Comparison of ENCODE assay signal across 1 cellular context in the genomic region with DNA sequence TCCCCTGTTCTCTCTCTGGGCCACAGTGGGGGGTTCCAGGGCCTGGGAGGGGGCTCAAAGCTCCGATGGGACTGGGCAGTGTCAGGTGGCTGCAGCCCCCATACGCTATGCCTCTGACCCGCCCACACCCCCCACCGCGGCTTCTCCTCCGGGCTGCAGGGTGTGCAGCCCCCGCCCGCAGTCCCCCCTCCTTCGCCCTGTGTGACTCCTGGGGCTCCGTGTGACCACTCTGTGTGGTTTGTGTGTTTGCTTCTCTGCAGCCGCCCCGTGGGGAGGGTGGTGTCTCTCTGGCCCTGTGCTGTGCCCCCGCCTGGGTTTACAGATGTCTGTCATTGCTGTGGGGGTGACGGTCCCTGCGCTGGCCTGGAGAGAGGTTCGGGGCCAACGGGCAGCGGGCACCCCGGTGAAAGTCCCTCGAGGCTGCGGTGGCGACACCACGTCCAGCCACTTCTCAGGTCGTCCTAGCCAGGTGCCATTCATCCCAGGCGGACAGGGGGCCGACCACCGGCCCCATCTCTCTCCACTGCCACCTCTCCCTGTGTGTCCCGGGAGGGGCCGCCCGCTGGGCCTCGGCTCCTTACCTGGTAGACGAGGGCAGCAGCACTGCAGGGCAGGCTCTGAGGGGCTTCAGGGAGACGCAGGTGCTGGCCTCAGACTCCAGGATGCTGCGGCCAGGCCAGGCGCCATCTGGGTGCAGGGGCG.
A peak's percentile ranks its signal among the peaks of the same experiment; 100 is the strongest.
TF ChIP-seq lines count a peak whose summit lies in the region.

No MANE protein-coding gene starts in this region.

TF ChIP-seq in HepG2, 621 proteins besides CTCF, POLR2A, EP300 and RAD21:
- TF ChIP-seq, protein P1, sequence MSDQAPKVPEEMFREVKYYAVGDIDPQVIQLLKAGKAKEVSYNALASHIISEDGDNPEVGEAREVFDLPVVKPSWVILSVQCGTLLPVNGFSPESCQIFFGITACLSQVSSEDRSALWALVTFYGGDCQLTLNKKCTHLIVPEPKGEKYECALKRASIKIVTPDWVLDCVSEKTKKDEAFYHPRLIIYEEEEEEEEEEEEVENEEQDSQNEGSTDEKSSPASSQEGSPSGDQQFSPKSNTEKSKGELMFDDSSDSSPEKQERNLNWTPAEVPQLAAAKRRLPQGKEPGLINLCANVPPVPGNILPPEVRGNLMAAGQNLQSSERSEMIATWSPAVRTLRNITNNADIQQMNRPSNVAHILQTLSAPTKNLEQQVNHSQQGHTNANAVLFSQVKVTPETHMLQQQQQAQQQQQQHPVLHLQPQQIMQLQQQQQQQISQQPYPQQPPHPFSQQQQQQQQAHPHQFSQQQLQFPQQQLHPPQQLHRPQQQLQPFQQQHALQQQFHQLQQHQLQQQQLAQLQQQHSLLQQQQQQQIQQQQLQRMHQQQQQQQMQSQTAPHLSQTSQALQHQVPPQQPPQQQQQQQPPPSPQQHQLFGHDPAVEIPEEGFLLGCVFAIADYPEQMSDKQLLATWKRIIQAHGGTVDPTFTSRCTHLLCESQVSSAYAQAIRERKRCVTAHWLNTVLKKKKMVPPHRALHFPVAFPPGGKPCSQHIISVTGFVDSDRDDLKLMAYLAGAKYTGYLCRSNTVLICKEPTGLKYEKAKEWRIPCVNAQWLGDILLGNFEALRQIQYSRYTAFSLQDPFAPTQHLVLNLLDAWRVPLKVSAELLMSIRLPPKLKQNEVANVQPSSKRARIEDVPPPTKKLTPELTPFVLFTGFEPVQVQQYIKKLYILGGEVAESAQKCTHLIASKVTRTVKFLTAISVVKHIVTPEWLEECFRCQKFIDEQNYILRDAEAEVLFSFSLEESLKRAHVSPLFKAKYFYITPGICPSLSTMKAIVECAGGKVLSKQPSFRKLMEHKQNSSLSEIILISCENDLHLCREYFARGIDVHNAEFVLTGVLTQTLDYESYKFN (CRISPR knock-in tag; conservative IDR thresholded peaks at IDR 0.05): no peak
- TF ChIP-seq ARNTL (CRISPR knock-in tag; IDR thresholded peaks at IDR 0.05) (no peak), MYNN (CRISPR knock-in tag; IDR thresholded peaks at IDR 0.05; ENCODE audit: low read depth) (no peak), RELA (CRISPR knock-in tag; IDR thresholded peaks at IDR 0.05) (0 out of 2 replicates have a peak, but pooled peaks have one; percentile 30), ATF7-NPFF (CRISPR knock-in tag; IDR thresholded peaks at IDR 0.05; ENCODE audit: low read depth) (0 out of 2 replicates have a peak, but pooled peaks have one; percentile 44), PLRG1 (conservative IDR thresholded peaks at IDR 0.05) (no peak), NR1H2 (CRISPR knock-in tag; IDR thresholded peaks at IDR 0.05; ENCODE audit: borderline replicate concordance, low read depth) (0 out of 2 replicates have a peak, but pooled peaks have one; percentile 16), ZNF746 (CRISPR knock-in tag; IDR thresholded peaks at IDR 0.05) (no peak), CCDC6 (CRISPR knock-in tag; IDR thresholded peaks at IDR 0.05) (no peak; the same call in 1 of the 2 replicates), AKAP8 (CRISPR knock-in tag; IDR thresholded peaks at IDR 0.05) (no peak), RNF2 (conservative IDR thresholded peaks at IDR 0.05; ENCODE audit: low read depth) (no peak), AGO2 (optimal IDR thresholded peaks at IDR 0.05; ENCODE audit: low read depth, low read length) (peak; percentile 32), ZNF781 (CRISPR knock-in tag; IDR thresholded peaks at IDR 0.05; ENCODE audit: borderline replicate concordance, not compliant biosample characterization) (peak; percentile 83), ZNF598 (CRISPR knock-in tag; IDR thresholded peaks at IDR 0.05; ENCODE audit: borderline replicate concordance) (no peak), SSRP1 (CRISPR knock-in tag; IDR thresholded peaks at IDR 0.05) (0 out of 2 replicates have a peak, but pooled peaks have one; percentile 29), HES4 (CRISPR knock-in tag; IDR thresholded peaks at IDR 0.05; ENCODE audit: borderline replicate concordance) (0 out of 2 replicates have a peak, but pooled peaks have one; percentile 12), ZNF468 (CRISPR knock-in tag; IDR thresholded peaks at IDR 0.05) (0 out of 2 replicates have a peak, but pooled peaks have one; percentile 65), FOXP1 (IDR thresholded peaks at IDR 0.05) (no peak), FOXP1 (CRISPR knock-in tag; IDR thresholded peaks at IDR 0.05) (no peak), ZNF768 (CRISPR knock-in tag; IDR thresholded peaks at IDR 0.05) (peak; percentile 92), EED (CRISPR knock-in tag; IDR thresholded peaks at IDR 0.05) (0 out of 2 replicates have a peak, but pooled peaks have one; percentile 23), AGO1 (IDR thresholded peaks at IDR 0.05; ENCODE audit: low read depth, low read length, poor library complexity, severe bottlenecking) (peak; percentile 29)
- TF ChIP-seq, protein P2, sequence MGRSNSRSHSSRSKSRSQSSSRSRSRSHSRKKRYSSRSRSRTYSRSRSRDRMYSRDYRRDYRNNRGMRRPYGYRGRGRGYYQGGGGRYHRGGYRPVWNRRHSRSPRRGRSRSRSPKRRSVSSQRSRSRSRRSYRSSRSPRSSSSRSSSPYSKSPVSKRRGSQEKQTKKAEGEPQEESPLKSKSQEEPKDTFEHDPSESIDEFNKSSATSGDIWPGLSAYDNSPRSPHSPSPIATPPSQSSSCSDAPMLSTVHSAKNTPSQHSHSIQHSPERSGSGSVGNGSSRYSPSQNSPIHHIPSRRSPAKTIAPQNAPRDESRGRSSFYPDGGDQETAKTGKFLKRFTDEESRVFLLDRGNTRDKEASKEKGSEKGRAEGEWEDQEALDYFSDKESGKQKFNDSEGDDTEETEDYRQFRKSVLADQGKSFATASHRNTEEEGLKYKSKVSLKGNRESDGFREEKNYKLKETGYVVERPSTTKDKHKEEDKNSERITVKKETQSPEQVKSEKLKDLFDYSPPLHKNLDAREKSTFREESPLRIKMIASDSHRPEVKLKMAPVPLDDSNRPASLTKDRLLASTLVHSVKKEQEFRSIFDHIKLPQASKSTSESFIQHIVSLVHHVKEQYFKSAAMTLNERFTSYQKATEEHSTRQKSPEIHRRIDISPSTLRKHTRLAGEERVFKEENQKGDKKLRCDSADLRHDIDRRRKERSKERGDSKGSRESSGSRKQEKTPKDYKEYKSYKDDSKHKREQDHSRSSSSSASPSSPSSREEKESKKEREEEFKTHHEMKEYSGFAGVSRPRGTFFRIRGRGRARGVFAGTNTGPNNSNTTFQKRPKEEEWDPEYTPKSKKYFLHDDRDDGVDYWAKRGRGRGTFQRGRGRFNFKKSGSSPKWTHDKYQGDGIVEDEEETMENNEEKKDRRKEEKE (IDR thresholded peaks at IDR 0.05): no peak
- TF ChIP-seq, protein P3, sequence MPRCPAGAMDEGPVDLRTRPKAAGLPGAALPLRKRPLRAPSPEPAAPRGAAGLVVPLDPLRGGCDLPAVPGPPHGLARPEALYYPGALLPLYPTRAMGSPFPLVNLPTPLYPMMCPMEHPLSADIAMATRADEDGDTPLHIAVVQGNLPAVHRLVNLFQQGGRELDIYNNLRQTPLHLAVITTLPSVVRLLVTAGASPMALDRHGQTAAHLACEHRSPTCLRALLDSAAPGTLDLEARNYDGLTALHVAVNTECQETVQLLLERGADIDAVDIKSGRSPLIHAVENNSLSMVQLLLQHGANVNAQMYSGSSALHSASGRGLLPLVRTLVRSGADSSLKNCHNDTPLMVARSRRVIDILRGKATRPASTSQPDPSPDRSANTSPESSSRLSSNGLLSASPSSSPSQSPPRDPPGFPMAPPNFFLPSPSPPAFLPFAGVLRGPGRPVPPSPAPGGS (CRISPR knock-in tag; IDR thresholded peaks at IDR 0.05): no peak
- TF ChIP-seq, protein P4, sequence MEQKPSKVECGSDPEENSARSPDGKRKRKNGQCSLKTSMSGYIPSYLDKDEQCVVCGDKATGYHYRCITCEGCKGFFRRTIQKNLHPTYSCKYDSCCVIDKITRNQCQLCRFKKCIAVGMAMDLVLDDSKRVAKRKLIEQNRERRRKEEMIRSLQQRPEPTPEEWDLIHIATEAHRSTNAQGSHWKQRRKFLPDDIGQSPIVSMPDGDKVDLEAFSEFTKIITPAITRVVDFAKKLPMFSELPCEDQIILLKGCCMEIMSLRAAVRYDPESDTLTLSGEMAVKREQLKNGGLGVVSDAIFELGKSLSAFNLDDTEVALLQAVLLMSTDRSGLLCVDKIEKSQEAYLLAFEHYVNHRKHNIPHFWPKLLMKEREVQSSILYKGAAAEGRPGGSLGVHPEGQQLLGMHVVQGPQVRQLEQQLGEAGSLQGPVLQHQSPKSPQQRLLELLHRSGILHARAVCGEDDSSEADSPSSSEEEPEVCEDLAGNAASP (CRISPR knock-in tag; IDR thresholded peaks at IDR 0.05; ENCODE audit: borderline replicate concordance): no peak
- TF ChIP-seq, protein P5, sequence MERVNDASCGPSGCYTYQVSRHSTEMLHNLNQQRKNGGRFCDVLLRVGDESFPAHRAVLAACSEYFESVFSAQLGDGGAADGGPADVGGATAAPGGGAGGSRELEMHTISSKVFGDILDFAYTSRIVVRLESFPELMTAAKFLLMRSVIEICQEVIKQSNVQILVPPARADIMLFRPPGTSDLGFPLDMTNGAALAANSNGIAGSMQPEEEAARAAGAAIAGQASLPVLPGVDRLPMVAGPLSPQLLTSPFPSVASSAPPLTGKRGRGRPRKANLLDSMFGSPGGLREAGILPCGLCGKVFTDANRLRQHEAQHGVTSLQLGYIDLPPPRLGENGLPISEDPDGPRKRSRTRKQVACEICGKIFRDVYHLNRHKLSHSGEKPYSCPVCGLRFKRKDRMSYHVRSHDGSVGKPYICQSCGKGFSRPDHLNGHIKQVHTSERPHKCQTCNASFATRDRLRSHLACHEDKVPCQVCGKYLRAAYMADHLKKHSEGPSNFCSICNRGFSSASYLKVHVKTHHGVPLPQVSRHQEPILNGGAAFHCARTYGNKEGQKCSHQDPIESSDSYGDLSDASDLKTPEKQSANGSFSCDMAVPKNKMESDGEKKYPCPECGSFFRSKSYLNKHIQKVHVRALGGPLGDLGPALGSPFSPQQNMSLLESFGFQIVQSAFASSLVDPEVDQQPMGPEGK (CRISPR knock-in tag; IDR thresholded peaks at IDR 0.05): peak; percentile 30; the same call in 1 of the 2 replicates
